8 cellular contexts compared by ENCODE assay signal in the genomic region with DNA sequence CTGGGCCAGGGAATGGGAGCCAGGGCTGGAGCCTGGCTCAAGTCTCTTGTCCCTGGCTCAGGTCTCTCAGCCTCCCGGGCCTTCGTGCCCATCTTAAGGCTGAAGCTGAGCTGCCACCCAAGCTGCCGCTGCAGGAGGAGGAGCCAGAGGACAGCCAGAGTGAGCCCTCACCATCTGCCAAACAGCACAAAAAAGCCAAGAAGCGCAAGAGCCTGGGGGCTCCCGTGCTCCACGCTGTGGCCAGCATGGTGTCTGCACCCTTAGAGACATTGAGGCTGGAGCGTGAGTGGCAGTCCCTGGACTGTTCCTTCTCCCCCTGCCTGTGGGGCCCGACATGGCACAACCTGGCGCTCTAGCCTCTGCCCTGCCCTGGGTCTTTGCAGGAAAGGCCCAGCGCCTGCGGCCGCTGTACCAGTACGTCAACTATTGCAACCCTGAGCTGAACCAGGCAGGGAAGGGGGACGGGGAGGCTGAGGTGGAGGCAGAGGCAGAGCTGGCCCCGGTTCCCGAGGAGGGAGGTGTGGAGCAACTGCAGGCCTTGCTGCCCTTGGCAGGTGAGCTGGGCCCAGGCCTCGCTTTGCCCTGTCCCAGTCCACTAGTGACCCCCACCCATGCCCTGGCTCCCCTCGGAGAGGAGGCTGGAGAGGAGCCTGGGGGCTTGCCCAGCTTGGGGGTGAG. TPM values are rescaled to one million over a fixed set of nuclear protein-coding genes. Genes with fewer than 3 reads are reported as not detected.
DNase-seq lines count a peak whose midpoint lies in the region; ATAC-seq and TF ChIP-seq lines count a peak whose summit lies in the region.

No MANE protein-coding gene starts in this region.

- H3K4me3 ChIP-seq in epithelial cell of esophagus (ENCODE audit: low read length): no peak overlapping the region

- peak; percentile 56 for ATAC-seq in GM19324 (IDR thresholded peaks at IDR 0.05; ENCODE audit: low FRiP score, unreplicated experiment)
- peak; percentile 75 for ATAC-seq in HG03520 (IDR thresholded peaks at IDR 0.05; ENCODE audit: unreplicated experiment)

- DNase-seq in CD1c-positive myeloid dendritic cell (ENCODE audit: extremely low spot score) (peak; percentile 90), NOMO-1 treated with DMSO at 0.1 percent for 48 hours (lab: John Stamatoyannopoulos, UW; ENCODE audit: unreplicated experiment) (peak; percentile 94), epithelial cell of esophagus (ENCODE audit: low read depth) (peak; percentile 88), myocyte (ENCODE audit: low read depth) (peak; percentile 95)
- DNase-seq in activated CD8-positive, alpha-beta memory T cell treated with anti-CD3 and anti-CD28 coated beads, Interleukin-2, amount 50 U/mL, for 4 hours: peak; percentile 75
- peak; percentile 53 to 58 for DNase-seq in stimulated activated CD8-positive, alpha-beta memory T cell treated with anti-CD3 and anti-CD28 coated beads, Interleukin-7, amount 100 ng/mL, for 1 hour (ENCODE audit: low read depth in 2 of 2)

- TF ChIP-seq CTCF in epithelial cell of esophagus (IDR thresholded peaks at IDR 0.05; ENCODE audit: insufficient read depth, low read depth, low read length, missing control alignments): peak; percentile 85

RNA-seq across cellular contexts. Expression of a gene that starts 1.3 kb away (rescaled TPM):
- 10.8 and 11.6 TPM in 2 replicates for total RNA-seq in myocyte
- 5.7 TPM for polyA plus RNA-seq in myocyte (2012)

RNA-seq across cellular contexts. Expression of a gene that starts 1.4 kb away (rescaled TPM):
- total RNA-seq in myocyte: 11.1 and 12.7 TPM in 2 replicates
- polyA plus RNA-seq in myocyte (2012): 14.1 TPM

RNA-seq across cellular contexts. Expression of a gene that starts 7.2 kb away (rescaled TPM):
- 3.4 and 4.1 TPM in 2 replicates for total RNA-seq in myocyte
- polyA plus RNA-seq in myocyte (2012): 5.0 TPM

RNA-seq across cellular contexts. Expression of a gene that starts 7.9 kb away (rescaled TPM):
- 15.8 and 17.5 TPM in 2 replicates for total RNA-seq in myocyte
- polyA plus RNA-seq in myocyte (2012): 14.3 TPM

RNA-seq across cellular contexts. Expression of a gene that starts 23.0 kb away (rescaled TPM):
- 0.08 and 0.83 TPM in 2 replicates for total RNA-seq in myocyte
- 0.20 TPM for polyA plus RNA-seq in myocyte (2012)
